ENCODE assay signal across 14 cellular contexts in the genomic region with DNA sequence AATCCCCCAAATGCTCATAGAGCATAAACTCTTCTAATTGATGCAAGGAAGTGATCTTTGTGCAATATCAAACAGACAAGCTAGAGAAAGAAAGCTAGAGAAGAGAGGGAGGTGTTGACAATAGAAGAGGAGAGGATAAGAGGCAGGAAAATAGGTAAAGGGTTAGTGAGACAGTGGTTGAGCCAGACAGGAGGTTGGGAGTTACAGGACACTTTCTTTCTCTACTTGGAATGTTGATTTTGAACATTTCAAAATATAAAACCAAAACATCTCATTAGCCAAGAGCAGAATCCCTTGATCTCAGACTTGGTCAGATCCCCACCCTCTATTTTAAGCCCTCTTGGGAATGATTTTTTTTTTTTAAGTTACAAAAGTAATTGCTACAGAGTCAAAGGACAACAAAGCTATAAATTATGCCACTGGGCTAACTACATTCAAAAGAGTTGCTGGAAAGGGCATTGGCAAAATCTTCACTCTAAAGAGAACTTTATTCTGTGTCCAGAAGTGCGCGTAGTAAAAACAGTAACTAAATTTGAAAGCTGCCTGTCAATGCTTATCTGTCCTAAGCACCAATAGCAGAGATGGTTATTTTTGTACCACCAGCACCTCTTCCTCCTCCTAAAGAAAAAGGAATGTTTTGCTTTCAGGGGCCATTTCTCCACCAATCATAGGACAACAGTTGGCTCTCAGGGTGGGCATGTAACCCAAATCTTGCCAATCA.
"Had no signal": no experiment of that assay in that cellular context is flagged by ENCODE, and none has a peak within 500 bp of the region (broad histone marks: within the 10 kb centered on the region; RNA-seq: fewer than 3 reads in every experiment).

No MANE protein-coding gene starts in this region.

- H3K27ac ChIP-seq: esophagus squamous epithelium, foreskin keratinocyte, left lung, neural progenitor cell, right lobe of liver had no signal

- H3K4me1 ChIP-seq: esophagus squamous epithelium, foreskin keratinocyte, left lung, neural progenitor cell, right lobe of liver had no signal

- ATAC-seq: activated T-cell treated with anti-CD3 and anti-CD28 coated beads, Interleukin-2, amount 50 U/mL, for 72 hours; foreskin keratinocyte; left lung; right lobe of liver; stimulated activated naive CD8-positive, alpha-beta T cell treated with anti-CD3 and anti-CD28 coated beads, Interleukin-15, Interleukin-2, amounts not matched to agents 100 U/mL and 50 U/mL, for 24 hours had no signal

- H3K9me3 ChIP-seq: right lobe of liver had no signal

- DNase-seq: activated CD4-positive, alpha-beta T cell treated with anti-CD3 and anti-CD28 coated beads, Interleukin-2, amount 50 U/mL, for 4 hours; activated effector memory CD4-positive, alpha-beta T cell treated with anti-CD3 and anti-CD28 coated beads, Interleukin-2, amount 50 U/mL, for 16 hours; activated naive CD4-positive, alpha-beta T cell treated with anti-CD3 and anti-CD28 coated beads, Interleukin-2, amount 50 U/mL, for 16 hours; activated T-cell treated with anti-CD3 and anti-CD28 coated beads, Interleukin-2, amount 50 U/mL, for 72 hours; effector CD8-positive, alpha-beta T cell; esophagus squamous epithelium; foreskin keratinocyte; glutamatergic neuron; left lung; right lobe of liver; stimulated activated CD4-positive, alpha-beta T cell treated with anti-CD3 and anti-CD28 coated beads, Interleukin-1b, Interleukin-23, amount 100 ng/mL, for 48 hours; stimulated activated naive CD8-positive, alpha-beta T cell treated with anti-CD3 and anti-CD28 coated beads, Interleukin-15, Interleukin-2, amounts not matched to agents 100 U/mL and 50 U/mL, for 24 hours; trophoblast cell had no signal

- H3K36me3 ChIP-seq: left lung, neural progenitor cell, right lobe of liver had no signal

- H3K27me3 ChIP-seq: esophagus squamous epithelium, foreskin keratinocyte, left lung, neural progenitor cell, right lobe of liver had no signal

- H3K4me3 ChIP-seq: esophagus squamous epithelium, left lung, neural progenitor cell, right lobe of liver had no signal
